In genomic region chr7:66296001-66296521, GRCh38 we compare ENCODE assay signal across 14 cellular contexts.
A peak's percentile ranks its signal among the peaks of the same experiment; 100 is the strongest.
DNase-seq lines count a peak whose midpoint lies in the region; ATAC-seq, FAIRE-seq and TF ChIP-seq lines count a peak whose summit lies in the region.
"Had no signal": no experiment of that assay in that cellular context is flagged by ENCODE, and none has a peak within 500 bp of the region (broad histone marks: within the 10 kb centered on the region; RNA-seq: fewer than 3 reads in every experiment).

No MANE protein-coding gene starts in this region.

- TF ChIP-seq CTCF in AG04450 (IDR thresholded peaks at IDR 0.05; ENCODE audit: low read depth, low read length) (no peak), fibroblast of villous mesenchyme (IDR thresholded peaks at IDR 0.05; ENCODE audit: insufficient read depth, low read depth, low read length) (no peak), gastroesophageal sphincter (IDR thresholded peaks at IDR 0.05) (no peak)

- TF ChIP-seq EP300 in gastroesophageal sphincter (IDR thresholded peaks at IDR 0.05) = no peak

- no peak for TF ChIP-seq POLR2A in gastroesophageal sphincter (IDR thresholded peaks at IDR 0.05)

- no peak for ATAC-seq in gastroesophageal sphincter
- ATAC-seq: esophagus mucosa had no signal

- H3K9me3 ChIP-seq in AG04450 (ENCODE audit: control insufficient read depth, insufficient read depth, low read length) (peaks cover 4% of the 10 kb centered on the region; the same call in 1 of the 2 replicates), SK-N-MC (ENCODE audit: low read depth, low read length) (peaks cover 6% of the 10 kb centered on the region; the same call in 1 of the 2 replicates), small intestine (ENCODE audit: control insufficient read depth, low read depth) (no peaks in the 10 kb centered on the region), gastroesophageal sphincter (peaks cover 0 to 19% (median 0%) of the 10 kb centered on the region in 3 donors)

- WGBS in small intestine, 3 donors = 33 to 69% (median 67%) methylated on average over 1 of the region's 1 CpG
- 67% methylated on average over 1 of the region's 1 CpG; no CpG with 5 or more reads in 1 of the 2 donors for WGBS in gastroesophageal sphincter (ENCODE audit: low coverage in 1 of 2), 2 donors

- H3K27ac ChIP-seq in AG04450 (ENCODE audit: low read depth, low read length) (peak overlapping the region; percentile 69), SK-N-MC (peak overlapping the region; percentile 74), small intestine (ENCODE audit: low read depth in 1 of 2, low read length in 1 of 2) (no peak overlapping the region), gastroesophageal sphincter (no peak overlapping the region)
- H3K27ac ChIP-seq: BLaER1 had no signal

- no peak overlapping the region for H3K4me3 ChIP-seq in AG04450 (ENCODE audit: low read depth, low read length)
- H3K4me3 ChIP-seq in SK-N-MC = no peak overlapping the region
- no peak overlapping the region for H3K4me3 ChIP-seq in fibroblast of villous mesenchyme (ENCODE audit: low read depth, low read length)
- H3K4me3 ChIP-seq in small intestine (ENCODE audit: low read depth in 1 of 2, low read length in 2 of 2) = no peak overlapping the region
- no peak overlapping the region for H3K4me3 ChIP-seq in gastroesophageal sphincter
- H3K4me3 ChIP-seq: BLaER1 had no signal

- H3K27me3 ChIP-seq in AG04450 (ENCODE audit: control insufficient read depth, insufficient read depth, low read length) (no peaks in the 10 kb centered on the region), small intestine (ENCODE audit: control insufficient read depth in 2 of 2, insufficient read depth in 2 of 2, low read length in 2 of 2) (no peaks in the 10 kb centered on the region), gastroesophageal sphincter (no peaks in the 10 kb centered on the region)
- H3K27me3 ChIP-seq: BLaER1 had no signal

- DNase-seq in AG04450 (ENCODE audit: low read depth, low spot score) (peak; percentile 44), H4 (ENCODE audit: low spot score) (peak; percentile 79), SK-N-MC (ENCODE audit: low read depth, low spot score) (peak; percentile 61), fibroblast of villous mesenchyme (ENCODE audit: low read depth) (peak; percentile 91), small intestine (no peak), T-helper 1 cell (no peak)
- DNase-seq in central memory CD4-positive, alpha-beta T cell = no peak
- DNase-seq: NCI-H2029; stimulated activated CD4-positive, alpha-beta T cell treated with anti-CD3 and anti-CD28 coated beads, Interleukin-4, amount 100 ng/mL, for 1 hour; stimulated activated naive CD4-positive, alpha-beta T cell treated with Interleukin-2 at 50 U/mL for 16 hours had no signal

- H3K4me1 ChIP-seq in small intestine (ENCODE audit: control insufficient read depth in 2 of 2, insufficient read depth in 1 of 2, low read depth in 1 of 2, low read length in 1 of 2) (no peaks in the 10 kb centered on the region), gastroesophageal sphincter (no peaks in the 10 kb centered on the region)
- H3K4me1 ChIP-seq: BLaER1 had no signal

- CTCF ChIA-PET in AG04450 (lab: Charles Lee) = interaction anchor here (0.6 kb wide), 1 partner anchor 16 kb away, joined by 3 read pairs; no protein-coding TSS in a partner anchor

- no peak for FAIRE-seq in small intestine (lab: Jason Lieb, UNC)
- FAIRE-seq: G401.6 had no signal

- no peak overlapping the region for H3K9ac ChIP-seq in SK-N-MC (ENCODE audit: insufficient read length)
- H3K9ac ChIP-seq: BLaER1 had no signal

- H3K36me3 ChIP-seq in SK-N-MC (ENCODE audit: insufficient read depth, low read length) (no peaks in the 10 kb centered on the region), small intestine (ENCODE audit: control insufficient read depth in 2 of 2, insufficient read depth in 2 of 2, low read length in 2 of 2) (no peaks in the 10 kb centered on the region), gastroesophageal sphincter (no peaks in the 10 kb centered on the region)

- POLR2A ChIA-PET in AG04450 (lab: Yijun Ruan, JAX) = no interaction called here

Comparison
In these comparisons a context has a peak if more than half of its experiments do, and no peak if none do; other contexts are left out.
1. DNase-seq: peak in AG04450 (single experiment), H4 (single experiment), SK-N-MC (single experiment) and fibroblast of villous mesenchyme (single experiment); none in small intestine (single experiment), T-helper 1 cell (0 of 5) and central memory CD4-positive, alpha-beta T cell (single experiment).
2. H3K27ac ChIP-seq: peak in AG04450 (single experiment) and SK-N-MC (single experiment); none in small intestine (0 of 2) and gastroesophageal sphincter (0 of 4).